Comparison of ENCODE assay signal across 1 cellular context in genomic region chr5:67997148-67997547, GRCh38.
TF ChIP-seq lines count a peak whose summit lies in the region.

No MANE protein-coding gene starts in this region.

TF ChIP-seq in HepG2, 621 proteins besides CTCF, POLR2A, EP300 and RAD21 (continued from another document):
- TF ChIP-seq, protein P1, sequence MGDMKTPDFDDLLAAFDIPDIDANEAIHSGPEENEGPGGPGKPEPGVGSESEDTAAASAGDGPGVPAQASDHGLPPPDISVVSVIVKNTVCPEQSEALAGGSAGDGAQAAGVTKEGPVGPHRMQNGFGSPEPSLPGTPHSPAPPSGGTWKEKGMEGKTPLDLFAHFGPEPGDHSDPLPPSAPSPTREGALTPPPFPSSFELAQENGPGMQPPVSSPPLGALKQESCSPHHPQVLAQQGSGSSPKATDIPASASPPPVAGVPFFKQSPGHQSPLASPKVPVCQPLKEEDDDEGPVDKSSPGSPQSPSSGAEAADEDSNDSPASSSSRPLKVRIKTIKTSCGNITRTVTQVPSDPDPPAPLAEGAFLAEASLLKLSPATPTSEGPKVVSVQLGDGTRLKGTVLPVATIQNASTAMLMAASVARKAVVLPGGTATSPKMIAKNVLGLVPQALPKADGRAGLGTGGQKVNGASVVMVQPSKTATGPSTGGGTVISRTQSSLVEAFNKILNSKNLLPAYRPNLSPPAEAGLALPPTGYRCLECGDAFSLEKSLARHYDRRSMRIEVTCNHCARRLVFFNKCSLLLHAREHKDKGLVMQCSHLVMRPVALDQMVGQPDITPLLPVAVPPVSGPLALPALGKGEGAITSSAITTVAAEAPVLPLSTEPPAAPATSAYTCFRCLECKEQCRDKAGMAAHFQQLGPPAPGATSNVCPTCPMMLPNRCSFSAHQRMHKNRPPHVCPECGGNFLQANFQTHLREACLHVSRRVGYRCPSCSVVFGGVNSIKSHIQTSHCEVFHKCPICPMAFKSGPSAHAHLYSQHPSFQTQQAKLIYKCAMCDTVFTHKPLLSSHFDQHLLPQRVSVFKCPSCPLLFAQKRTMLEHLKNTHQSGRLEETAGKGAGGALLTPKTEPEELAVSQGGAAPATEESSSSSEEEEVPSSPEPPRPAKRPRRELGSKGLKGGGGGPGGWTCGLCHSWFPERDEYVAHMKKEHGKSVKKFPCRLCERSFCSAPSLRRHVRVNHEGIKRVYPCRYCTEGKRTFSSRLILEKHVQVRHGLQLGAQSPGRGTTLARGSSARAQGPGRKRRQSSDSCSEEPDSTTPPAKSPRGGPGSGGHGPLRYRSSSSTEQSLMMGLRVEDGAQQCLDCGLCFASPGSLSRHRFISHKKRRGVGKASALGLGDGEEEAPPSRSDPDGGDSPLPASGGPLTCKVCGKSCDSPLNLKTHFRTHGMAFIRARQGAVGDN (CRISPR knock-in tag; IDR thresholded peaks at IDR 0.05), result no peak
- TF ChIP-seq MBD4 (IDR thresholded peaks at IDR 0.05; ENCODE audit: borderline replicate concordance, low read length), result no peak
- TF ChIP-seq, protein P2, sequence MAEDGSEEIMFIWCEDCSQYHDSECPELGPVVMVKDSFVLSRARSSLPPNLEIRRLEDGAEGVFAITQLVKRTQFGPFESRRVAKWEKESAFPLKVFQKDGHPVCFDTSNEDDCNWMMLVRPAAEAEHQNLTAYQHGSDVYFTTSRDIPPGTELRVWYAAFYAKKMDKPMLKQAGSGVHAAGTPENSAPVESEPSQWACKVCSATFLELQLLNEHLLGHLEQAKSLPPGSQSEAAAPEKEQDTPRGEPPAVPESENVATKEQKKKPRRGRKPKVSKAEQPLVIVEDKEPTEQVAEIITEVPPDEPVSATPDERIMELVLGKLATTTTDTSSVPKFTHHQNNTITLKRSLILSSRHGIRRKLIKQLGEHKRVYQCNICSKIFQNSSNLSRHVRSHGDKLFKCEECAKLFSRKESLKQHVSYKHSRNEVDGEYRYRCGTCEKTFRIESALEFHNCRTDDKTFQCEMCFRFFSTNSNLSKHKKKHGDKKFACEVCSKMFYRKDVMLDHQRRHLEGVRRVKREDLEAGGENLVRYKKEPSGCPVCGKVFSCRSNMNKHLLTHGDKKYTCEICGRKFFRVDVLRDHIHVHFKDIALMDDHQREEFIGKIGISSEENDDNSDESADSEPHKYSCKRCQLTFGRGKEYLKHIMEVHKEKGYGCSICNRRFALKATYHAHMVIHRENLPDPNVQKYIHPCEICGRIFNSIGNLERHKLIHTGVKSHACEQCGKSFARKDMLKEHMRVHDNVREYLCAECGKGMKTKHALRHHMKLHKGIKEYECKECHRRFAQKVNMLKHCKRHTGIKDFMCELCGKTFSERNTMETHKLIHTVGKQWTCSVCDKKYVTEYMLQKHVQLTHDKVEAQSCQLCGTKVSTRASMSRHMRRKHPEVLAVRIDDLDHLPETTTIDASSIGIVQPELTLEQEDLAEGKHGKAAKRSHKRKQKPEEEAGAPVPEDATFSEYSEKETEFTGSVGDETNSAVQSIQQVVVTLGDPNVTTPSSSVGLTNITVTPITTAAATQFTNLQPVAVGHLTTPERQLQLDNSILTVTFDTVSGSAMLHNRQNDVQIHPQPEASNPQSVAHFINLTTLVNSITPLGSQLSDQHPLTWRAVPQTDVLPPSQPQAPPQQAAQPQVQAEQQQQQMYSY (CRISPR knock-in tag; IDR thresholded peaks at IDR 0.05), result no peak
- no peak for TF ChIP-seq NFIC (IDR thresholded peaks at IDR 0.05; ENCODE audit: low read length)
- no peak for TF ChIP-seq TAF15 (IDR thresholded peaks at IDR 0.05; ENCODE audit: low read depth, low read length, poor library complexity, severe bottlenecking)
- no peak for TF ChIP-seq ZNF367 (CRISPR knock-in tag; IDR thresholded peaks at IDR 0.05; ENCODE audit: borderline replicate concordance)
- TF ChIP-seq NR1H2 (CRISPR knock-in tag; IDR thresholded peaks at IDR 0.05; ENCODE audit: borderline replicate concordance, low read depth), result no peak
- TF ChIP-seq, protein P3, sequence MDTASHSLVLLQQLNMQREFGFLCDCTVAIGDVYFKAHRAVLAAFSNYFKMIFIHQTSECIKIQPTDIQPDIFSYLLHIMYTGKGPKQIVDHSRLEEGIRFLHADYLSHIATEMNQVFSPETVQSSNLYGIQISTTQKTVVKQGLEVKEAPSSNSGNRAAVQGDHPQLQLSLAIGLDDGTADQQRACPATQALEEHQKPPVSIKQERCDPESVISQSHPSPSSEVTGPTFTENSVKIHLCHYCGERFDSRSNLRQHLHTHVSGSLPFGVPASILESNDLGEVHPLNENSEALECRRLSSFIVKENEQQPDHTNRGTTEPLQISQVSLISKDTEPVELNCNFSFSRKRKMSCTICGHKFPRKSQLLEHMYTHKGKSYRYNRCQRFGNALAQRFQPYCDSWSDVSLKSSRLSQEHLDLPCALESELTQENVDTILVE (CRISPR knock-in tag; IDR thresholded peaks at IDR 0.05), result no peak
- no peak for TF ChIP-seq ZNF180 (CRISPR knock-in tag; IDR thresholded peaks at IDR 0.05; ENCODE audit: borderline replicate concordance, low read depth)
- no peak for TF ChIP-seq ZFX (CRISPR knock-in tag; IDR thresholded peaks at IDR 0.05; ENCODE audit: low read depth)
- no peak for TF ChIP-seq GTF3A (CRISPR knock-in tag; conservative IDR thresholded peaks at IDR 0.05)
- no peak for TF ChIP-seq REST (IDR thresholded peaks at IDR 0.05; ENCODE audit: borderline replicate concordance in 1 of 2, low read depth in 1 of 2, low read length in 2 of 2)
- TF ChIP-seq CCAR2 (optimal IDR thresholded peaks at IDR 0.05; ENCODE audit: low read depth, low read length), result no peak
- TF ChIP-seq ZBTB2 (CRISPR knock-in tag; IDR thresholded peaks at IDR 0.05; ENCODE audit: low read depth), result no peak
